ENCODE assay signal across 12 cellular contexts in genomic region chr7:98266840-98267239, GRCh38. TPM values are rescaled to one million over a fixed set of nuclear protein-coding genes. Genes with fewer than 3 reads are reported as not detected.
A peak's percentile ranks its signal among the peaks of the same experiment; 100 is the strongest.
DNase-seq lines count a peak whose midpoint lies in the region; ATAC-seq and TF ChIP-seq lines count a peak whose summit lies in the region.
"Had no signal": no experiment of that assay in that cellular context is flagged by ENCODE, and none has a peak within 500 bp of the region (broad histone marks: within the 10 kb centered on the region; RNA-seq: fewer than 3 reads in every experiment).

No MANE protein-coding gene starts in this region.

- H3K27me3 ChIP-seq in adrenal gland (no peaks in the 10 kb centered on the region), left lung (no peaks in the 10 kb centered on the region), HAP-1 (ENCODE audit: low read depth) (no peaks in the 10 kb centered on the region)

- intact Hi-C loops in adrenal gland (cut with DNase I) (no loop called here), left lung (cut with DNase I) (no loop called here)

- no peak for TF ChIP-seq POLR2A in adrenal gland (IDR thresholded peaks at IDR 0.05)

- in situ Hi-C loops in ACHN (cut with HindIII; ENCODE audit: low pct_ligation_motif_present, low pct_unique_long_range_greater_than_20kb, low sequenced_read_pairs): no loop called here
- in situ Hi-C loops in GM13977 (cut with MboI; ENCODE audit: low pct_unique_long_range_greater_than_20kb, low sequenced_read_pairs, unreplicated experiment): no loop called here
- in situ Hi-C loops in HAP-1 (cut with MboI; ENCODE audit: low sequenced_read_pairs): no loop called here

- H3K27ac ChIP-seq in adrenal gland: no peak overlapping the region
- no peak overlapping the region for H3K27ac ChIP-seq in left lung

- H3K36me3 ChIP-seq in adrenal gland (replicated peaks in 1 of 2): no peaks in the 10 kb centered on the region
- H3K36me3 ChIP-seq in left lung: no peaks in the 10 kb centered on the region
- no peaks in the 10 kb centered on the region for H3K36me3 ChIP-seq in HAP-1 (replicated peaks)

- peak; percentile 87 for ATAC-seq in left lung
- ATAC-seq in GM18858 (IDR thresholded peaks at IDR 0.05; ENCODE audit: unreplicated experiment): no peak

- WGBS in adrenal gland, 4 donors: 36 to 79% (median 44%) methylated on average over 2 of the region's 2 CpGs

- no peaks in the 10 kb centered on the region for H3K9me3 ChIP-seq in adrenal gland (replicated peaks in 1 of 3)
- H3K9me3 ChIP-seq in left lung: no peaks in the 10 kb centered on the region
- H3K9me3 ChIP-seq in HAP-1: no peaks in the 10 kb centered on the region

- H3K4me3 ChIP-seq in adrenal gland (no peak overlapping the region), left lung (no peak overlapping the region), HAP-1 (no peak overlapping the region)

- peak; percentile 45 for DNase-seq in ACHN
- DNase-seq in GM13977 (ENCODE audit: low spot score): no peak
- DNase-seq in adrenal gland: no peak
- no peak for DNase-seq in left lung
- no peak for DNase-seq in HAP-1 (ENCODE audit: low spot score in 2 of 2)
- no peak for DNase-seq in ureter (ENCODE audit: low spot score)
- no peak for DNase-seq in NCI-H2227 treated with DMSO at 0.1 percent for 48 hours (lab: John Stamatoyannopoulos, UW)
- DNase-seq: H7; stimulated activated CD4-positive, alpha-beta T cell treated with anti-CD3 and anti-CD28 coated beads, Interleukin-15, amount 100 ng/mL, for 24 hours; T-cell had no signal

- TF ChIP-seq CTCF in GM13977 (IDR thresholded peaks at IDR 0.05; ENCODE audit: extremely low read depth, insufficient read depth, missing control alignments): peak; percentile 18
- peak in 4 of 6 experiments; percentile 37 to 53 (median 47) for TF ChIP-seq CTCF in adrenal gland (IDR thresholded peaks at IDR 0.05)
- TF ChIP-seq CTCF in left lung (IDR thresholded peaks at IDR 0.05): peak; percentile 22 to 42

- H3K4me1 ChIP-seq in adrenal gland (replicated peaks in 1 of 2) (no peaks in the 10 kb centered on the region), left lung (no peaks in the 10 kb centered on the region), HAP-1 (no peaks in the 10 kb centered on the region)

RNA-seq across cellular contexts. Expression of gene BRI3, which starts 14.6 kb away (rescaled TPM):
- 100 to 1,000 TPM in 7 of 8 donors, 10 to 100 TPM in 1; 50.2 to 379 (median 209) TPM for total RNA-seq in adrenal gland
- 100 to 1,000 TPM; 165 to 204 (median 200) TPM for polyA plus RNA-seq in adrenal gland
- total RNA-seq in left lung: 100 to 1,000 TPM; 448 to 505 TPM
- 141 TPM for total RNA-seq in ureter

RNA-seq across cellular contexts. Expression of gene TECPR1, which starts 14.8 kb away (rescaled TPM):
- total RNA-seq in adrenal gland (10 to 100 TPM; 10.9 to 35.0 (median 20.4) TPM), left lung (10 to 100 TPM; 40.0 to 67.4 TPM), ureter (37.9 TPM)
- polyA plus RNA-seq in adrenal gland: 10 to 100 TPM in 2 of 3 donors, 1 to 10 TPM in 1; 6.2 to 36.4 (median 12.3) TPM

RNA-seq across cellular contexts. Expression of gene BHLHA15, which starts 55.6 kb away (rescaled TPM):
- total RNA-seq in adrenal gland (1 to 10 TPM in 3 of 8 donors, not detected in 5; 1.4 to 3.6 (median 1.9) TPM), left lung (1 to 10 TPM in 1 of 2 donors, under 1 TPM in 1; 0.87 to 2.4 TPM), ureter (0.73 TPM)
- polyA plus RNA-seq in adrenal gland: under 1 TPM in 1 of 3 donors, not detected in 2; 0.57 TPM
- total RNA-seq: Daoy had no signal
